In the genomic region with DNA sequence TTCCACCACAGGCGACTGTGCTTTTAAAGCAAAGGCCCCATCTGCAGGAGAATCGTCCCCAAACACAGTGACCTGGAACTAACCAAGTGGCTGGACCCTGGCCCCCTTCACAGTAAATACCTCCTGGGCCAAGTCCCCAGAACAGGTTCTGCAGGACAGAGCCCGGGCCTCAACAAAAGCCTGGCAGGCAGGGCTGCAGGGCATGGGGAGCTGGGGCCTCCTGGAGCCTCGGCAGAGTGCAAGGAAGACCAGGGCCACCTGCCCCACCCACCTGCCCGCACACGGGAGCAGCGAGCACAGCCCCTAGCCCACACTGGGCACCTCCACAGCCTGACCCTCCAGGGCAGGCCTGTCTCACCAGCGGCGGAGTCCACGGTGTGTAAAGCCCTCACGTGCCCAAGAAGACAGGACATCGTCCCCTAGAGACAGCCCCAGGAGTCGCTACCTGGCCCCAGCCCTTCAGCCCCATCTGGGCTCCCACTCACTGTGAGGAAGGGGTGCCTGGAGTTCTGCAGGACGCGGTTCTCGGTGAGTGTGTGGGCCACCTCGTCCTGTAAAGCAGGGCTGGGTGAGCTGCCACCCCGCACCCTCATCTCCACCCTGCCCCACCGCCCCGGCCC, we compare ENCODE assay signal across 21 cellular contexts.
"Had no signal": no experiment of that assay in that cellular context is flagged by ENCODE, and none has a peak within 500 bp of the region (broad histone marks: within the 10 kb centered on the region; RNA-seq: fewer than 3 reads in every experiment).

No MANE protein-coding gene starts in this region.

- ATAC-seq: activated naive CD8-positive, alpha-beta T cell treated with anti-CD3 and anti-CD28 coated beads, Interleukin-2, amount 50 U/mL, for 24 hours; activated T-cell treated with anti-CD3 and anti-CD28 coated beads, Interleukin-2, amount 50 U/mL, for 4 hours; foreskin keratinocyte; left colon; sciatic nerve had no signal

- DNase-seq: activated CD4-positive, alpha-beta T cell treated with anti-CD3 and anti-CD28 coated beads, Interleukin-2, amount 10 ng/mL, durations not matched to agents 7 days and 5 days; activated CD8-positive, alpha-beta memory T cell treated with anti-CD3 and anti-CD28 coated beads, Interleukin-2, amount 50 U/mL, for 4 hours; activated naive CD4-positive, alpha-beta T cell treated with anti-CD3 and anti-CD28 coated beads, Interleukin-2, amount 10 ng/mL, durations not matched to agents 7 days and 5 days; activated naive CD8-positive, alpha-beta T cell treated with anti-CD3 and anti-CD28 coated beads, Interleukin-2, amount 50 U/mL, for 24 hours; activated T-cell treated with anti-CD3 and anti-CD28 coated beads, Interleukin-2, amount 50 U/mL, for 4 hours; brain microvascular endothelial cell; central memory CD4-positive, alpha-beta T cell; colonic mucosa; endodermal cell; foreskin keratinocyte; glutamatergic neuron; hippocampal formation; left colon; nephron progenitor cell; occipital lobe; psoas muscle; stimulated activated CD4-positive, alpha-beta T cell treated with anti-CD3 and anti-CD28 coated beads, Interleukin-4, amount 100 ng/mL, for 1 hour; T-cell; testis had no signal

- H3K4me1 Mint-ChIP-seq: endodermal cell had no signal

- H3K9me3 Mint-ChIP-seq: activated CD4-positive, alpha-beta T cell treated with anti-CD3 and anti-CD28 coated beads, Interleukin-2, amount 10 ng/mL, durations not matched to agents 7 days and 5 days; activated naive CD8-positive, alpha-beta T cell treated with anti-CD3 and anti-CD28 coated beads, Interleukin-2, amount 50 U/mL, for 24 hours had no signal

- H3K4me3 ChIP-seq: colonic mucosa, psoas muscle, smooth muscle cell, testis had no signal

- H3K4me3 Mint-ChIP-seq: activated CD4-positive, alpha-beta T cell treated with anti-CD3 and anti-CD28 coated beads, Interleukin-2, amount 10 ng/mL, durations not matched to agents 7 days and 5 days; activated naive CD4-positive, alpha-beta T cell treated with anti-CD3 and anti-CD28 coated beads, Interleukin-2, amount 10 ng/mL, durations not matched to agents 7 days and 5 days; activated naive CD8-positive, alpha-beta T cell treated with anti-CD3 and anti-CD28 coated beads, Interleukin-2, amount 50 U/mL, for 24 hours; activated T-cell treated with anti-CD3 and anti-CD28 coated beads, Interleukin-2, amount 50 U/mL, for 4 hours; endodermal cell; nephron progenitor cell; T-cell had no signal

- H3K4me1 ChIP-seq: colonic mucosa, foreskin keratinocyte, psoas muscle, testis had no signal

- H3K27me3 ChIP-seq: brain microvascular endothelial cell, colonic mucosa, foreskin keratinocyte, testis had no signal

- H3K9me3 ChIP-seq: colonic mucosa, psoas muscle, testis had no signal

- H3K27ac Mint-ChIP-seq: activated CD4-positive, alpha-beta T cell treated with anti-CD3 and anti-CD28 coated beads, Interleukin-2, amount 10 ng/mL, durations not matched to agents 7 days and 5 days; activated naive CD4-positive, alpha-beta T cell treated with anti-CD3 and anti-CD28 coated beads, Interleukin-2, amount 10 ng/mL, durations not matched to agents 7 days and 5 days; activated naive CD8-positive, alpha-beta T cell treated with anti-CD3 and anti-CD28 coated beads, Interleukin-2, amount 50 U/mL, for 24 hours; endodermal cell; nephron progenitor cell; T-cell had no signal
